In genomic region chr4:3762264-3762663, GRCh38 we compare ENCODE assay signal across 25 cellular contexts.
"Had no signal": no experiment of that assay in that cellular context is flagged by ENCODE, and none has a peak within 500 bp of the region (broad histone marks: within the 10 kb centered on the region; RNA-seq: fewer than 3 reads in every experiment).

No MANE protein-coding gene starts in this region.

- H3K27ac ChIP-seq: colonic mucosa, epithelial cell of prostate, esophagus squamous epithelium, gastrocnemius medialis, heart right ventricle, left lung, lower lobe of right lung had no signal

- DNase-seq: colonic mucosa; cortex of kidney; effector CD8-positive, alpha-beta T cell; effector memory CD8-positive, alpha-beta T cell; endodermal cell; erythroblast; esophagus squamous epithelium; foreskin fibroblast; foreskin melanocyte; gastrocnemius medialis; glutamatergic neuron; head of caudate nucleus; heart right ventricle; hippocampal formation; left cardiac atrium; left lung; lower lobe of right lung; mesenchymal stem cell; mucosa of descending colon had no signal

- FAIRE-seq: endometrium, islet of Langerhans, keratinocyte had no signal

- H3K4me3 ChIP-seq: colonic mucosa, esophagus squamous epithelium, gastrocnemius medialis, heart right ventricle, left lung, lower lobe of right lung, mucosa of descending colon had no signal

- H3K9me3 ChIP-seq: colonic mucosa, esophagus squamous epithelium, gastrocnemius medialis, heart right ventricle, left lung, lower lobe of right lung, mucosa of descending colon had no signal

- ATAC-seq: effector memory CD8-positive, alpha-beta T cell; esophagus mucosa; gastrocnemius medialis; heart right ventricle; left cardiac atrium; left lung; left ventricle myocardium superior; lower lobe of right lung; mucosa of descending colon had no signal

- H3K4me1 ChIP-seq: colonic mucosa had no signal

- H3K36me3 ChIP-seq: colonic mucosa, esophagus squamous epithelium, gastrocnemius medialis, heart right ventricle, left lung, lower lobe of right lung had no signal
